ENCODE assay signal across 9 cellular contexts in the genomic region with DNA sequence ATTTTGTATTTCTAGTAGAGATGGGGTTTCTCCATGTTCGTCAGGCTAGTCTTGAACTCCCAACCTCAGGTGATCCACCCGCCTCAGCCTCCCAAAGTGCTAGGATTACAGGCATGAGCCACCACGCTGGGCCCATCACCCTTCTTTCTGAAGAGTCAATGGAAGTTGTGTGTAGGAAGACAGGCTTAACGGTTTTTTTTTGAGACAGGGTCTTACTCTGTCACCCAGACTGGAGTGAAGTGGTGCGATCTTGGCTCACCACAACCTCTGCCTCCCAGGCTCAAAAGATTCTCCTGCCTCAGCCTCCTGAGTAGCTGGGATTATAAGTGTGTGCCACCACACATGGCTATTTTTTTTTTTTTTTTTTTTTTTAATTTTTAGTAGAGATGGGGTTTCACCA. TPM values are rescaled to one million over a fixed set of nuclear protein-coding genes. Genes with fewer than 3 reads are reported as not detected.
A peak's percentile ranks its signal among the peaks of the same experiment; 100 is the strongest.
DNase-seq lines count a peak whose midpoint lies in the region; ATAC-seq and TF ChIP-seq lines count a peak whose summit lies in the region.
"Not testable (repeated sequence)": the region's sequence is repeated elsewhere in the genome, so short reads cannot be mapped to it uniquely, and the experiment has no call there.
"Had no signal": no experiment of that assay in that cellular context is flagged by ENCODE, and none has a peak within 500 bp of the region (broad histone marks: within the 10 kb centered on the region; RNA-seq: fewer than 3 reads in every experiment).

No MANE protein-coding gene starts in this region.

- not testable (repeated sequence) for H3K27me3 Mint-ChIP-seq in activated T-cell treated with anti-CD3 and anti-CD28 coated beads, Interleukin-2, amount 50 U/mL, for 4 hours (ENCODE audit: low read depth)

- not testable (repeated sequence) for BruUV-seq in PC-9 (replicated peaks; lab: Mats Ljungman, UMichigan)

- CTCF ChIA-PET in PC-9 (lab: Charles Lee) = interaction anchor here (0.7 to 0.8 kb wide), 2 partner anchors 10 to 12 kb away, joined by 5 to 11 read pairs; no protein-coding TSS in a partner anchor

- peaks cover 14% of the 10 kb centered on the region for H3K36me3 Mint-ChIP-seq in activated T-cell treated with anti-CD3 and anti-CD28 coated beads, Interleukin-2, amount 50 U/mL, for 4 hours (ENCODE audit: insufficient read depth)

- H3K4me2 ChIP-seq in PC-9 = peak overlapping the region; percentile 99

- peaks cover 43% of the 10 kb centered on the region for H3K4me1 Mint-ChIP-seq in activated T-cell treated with anti-CD3 and anti-CD28 coated beads, Interleukin-2, amount 50 U/mL, for 4 hours (ENCODE audit: low read depth)

- peak overlapping the region; percentile 81; the same call in 1 of the 2 replicates for H3K9ac ChIP-seq in ES-I3 (ENCODE audit: low read depth, low read length)
- peak overlapping the region; percentile 68 to 99 for H3K9ac ChIP-seq in mucosa of rectum (ENCODE audit: low read depth in 1 of 2, low read length in 2 of 2)

- H3K27me3 ChIP-seq in PC-9 (ENCODE audit: insufficient read depth, low read depth); mucosa of rectum (ENCODE audit: control insufficient read depth in 2 of 2, insufficient read depth in 2 of 2, low read length in 2 of 2); uterus: not testable (repeated sequence)

- H3K4me3 ChIP-seq in PC-9 (peak overlapping the region; percentile 100), cardiac fibroblast (replicated peaks in 1 of 2; ENCODE audit: low read depth in 2 of 2, low read length in 2 of 2) (peak overlapping the region; percentile 74 to 100), foreskin fibroblast (ENCODE audit: low read depth in 1 of 2, low read length in 2 of 2) (peak overlapping the region; percentile 88 to 96), mucosa of rectum (ENCODE audit: low read length in 2 of 2) (peak overlapping the region; percentile 97 to 98), skeletal muscle cell (ENCODE audit: low read depth, low read length) (peak overlapping the region; percentile 100), uterus (peak overlapping the region; percentile 82 to 96)

- ATAC-seq in activated T-cell treated with anti-CD3 and anti-CD28 coated beads, Interleukin-2, amount 50 U/mL, for 4 hours = not testable (repeated sequence)

- H3K4me3 Mint-ChIP-seq in activated T-cell treated with anti-CD3 and anti-CD28 coated beads, Interleukin-2, amount 50 U/mL, for 4 hours = peak overlapping the region; percentile 92

- not testable (repeated sequence) for H2AFZ ChIP-seq in PC-9

- peaks cover 51% of the 10 kb centered on the region for H4K20me1 ChIP-seq in PC-9 (ENCODE audit: insufficient read depth)

- H3K27ac ChIP-seq in PC-9 (peak overlapping the region; percentile 69), mucosa of rectum (ENCODE audit: low read depth in 2 of 2, low read length in 2 of 2) (peak overlapping the region; percentile 99), uterus (peak overlapping the region; percentile 97 to 99)

- peaks cover 72% of the 10 kb centered on the region for H3K79me2 ChIP-seq in PC-9 (ENCODE audit: low read depth)

- intact Hi-C loops in PC-9 (cut with micrococcal nuclease; ENCODE audit: unreplicated experiment); uterus (cut with DNase I; ENCODE audit: low total_unique reads): not testable (repeated sequence)

- DNase-seq in PC-9; activated T-cell treated with anti-CD3 and anti-CD28 coated beads, Interleukin-2, amount 50 U/mL, for 4 hours; cardiac fibroblast (ENCODE audit: low read depth in 2 of 2); skeletal muscle cell (ENCODE audit: low read depth); uterus: not testable (repeated sequence)
- DNase-seq in foreskin fibroblast = peak in 1 of 2 donors; percentile 8

- not testable (repeated sequence) for TF ChIP-seq CTCF in PC-9 (conservative IDR thresholded peaks at IDR 0.05); cardiac fibroblast (IDR thresholded peaks at IDR 0.05; ENCODE audit: low read depth, low read length); foreskin fibroblast (IDR thresholded peaks at IDR 0.05; ENCODE audit: low read depth, low read length); uterus (IDR thresholded peaks at IDR 0.05)

- not testable (repeated sequence) for TF ChIP-seq POLR2A in uterus (IDR thresholded peaks at IDR 0.05)

- POLR2A ChIA-PET in PC-9 (lab: Charles Lee; ENCODE audit: unreplicated experiment) = interaction anchor here (2.9 kb wide), 1 partner anchor 10 kb away, joined by 21 read pairs; no protein-coding TSS in a partner anchor

- H3F3A ChIP-seq in PC-9 (ENCODE audit: insufficient read depth, low read depth) = peaks cover 49% of the 10 kb centered on the region

- not testable (repeated sequence) for H3K9me2 ChIP-seq in PC-9 (ENCODE audit: insufficient read depth)

- not testable (repeated sequence) for H3K9me3 Mint-ChIP-seq in activated T-cell treated with anti-CD3 and anti-CD28 coated beads, Interleukin-2, amount 50 U/mL, for 4 hours

- not testable (repeated sequence) for H3K36me3 ChIP-seq in ES-I3 (ENCODE audit: insufficient read depth, low read length); mucosa of rectum (ENCODE audit: control insufficient read depth in 2 of 2, insufficient read depth in 2 of 2, low read length in 2 of 2); uterus
- H3K36me3 ChIP-seq in PC-9 (ENCODE audit: low read depth) = peaks cover 16% of the 10 kb centered on the region; the same call in 1 of the 2 replicates

- not testable (repeated sequence) for H3K9me3 ChIP-seq in ES-I3 (ENCODE audit: control insufficient read depth, insufficient read depth, low read length); PC-9 (ENCODE audit: insufficient read depth, low read depth); mucosa of rectum (ENCODE audit: control insufficient read depth in 2 of 2, low read length in 2 of 2); uterus

- H3K4me1 ChIP-seq in ES-I3 (ENCODE audit: insufficient read depth, low read length) = peaks cover 35% of the 10 kb centered on the region
- peaks cover 75% of the 10 kb centered on the region for H3K4me1 ChIP-seq in PC-9 (replicated peaks; ENCODE audit: insufficient read depth)
- H3K4me1 ChIP-seq in mucosa of rectum (ENCODE audit: control insufficient read depth in 2 of 2, insufficient read depth in 2 of 2, low read length in 2 of 2) = peaks cover 41 to 53% of the 10 kb centered on the region in 2 donors
- peaks cover 11 to 34% of the 10 kb centered on the region in 2 donors for H3K4me1 ChIP-seq in uterus

RNA-seq across cellular contexts. Expression of a gene that starts 2.2 kb away (rescaled TPM):
- total RNA-seq in PC-9 (2021) = 569 and 580 TPM in 2 replicates
- 100 to 1,000 TPM; 113 to 162 (median 124) TPM for total RNA-seq in activated T-cell treated with anti-CD3 and anti-CD28 coated beads, Interleukin-2, amount 50 U/mL, for 4 hours
- total RNA-seq in uterus = 100 to 1,000 TPM; 245 to 533 (median 373) TPM

RNA-seq across cellular contexts. Expression of a gene that starts 34.5 kb away (rescaled TPM):
- total RNA-seq in PC-9 (2021) (6.6 and 7.2 TPM in 2 replicates), uterus (10 to 100 TPM in 1 of 4 donors, 1 to 10 TPM in 1, under 1 TPM in 2; 0.29 to 13.3 (median 2.0) TPM)
- under 1 TPM; 0.50 to 0.66 (median 0.57) TPM for total RNA-seq in activated T-cell treated with anti-CD3 and anti-CD28 coated beads, Interleukin-2, amount 50 U/mL, for 4 hours

RNA-seq across cellular contexts. Expression of a gene that starts 36.7 kb away (rescaled TPM):
- total RNA-seq in PC-9 (2021) = 16.2 and 19.1 TPM in 2 replicates
- 10 to 100 TPM; 31.7 to 51.5 (median 37.1) TPM for total RNA-seq in activated T-cell treated with anti-CD3 and anti-CD28 coated beads, Interleukin-2, amount 50 U/mL, for 4 hours
- total RNA-seq in uterus = 1 to 10 TPM in 3 of 4 donors, not detected in 1; 3.1 to 8.2 (median 4.1) TPM

RNA-seq across cellular contexts. Expression of a gene that starts 55.8 kb away (rescaled TPM):
- total RNA-seq in PC-9 (2021) (129 and 194 TPM in 2 replicates), uterus (1 to 10 TPM in 2 of 4 donors, not detected in 2; 5.0 to 5.5 TPM)
- under 1 TPM; 0.61 to 0.79 (median 0.63) TPM for total RNA-seq in activated T-cell treated with anti-CD3 and anti-CD28 coated beads, Interleukin-2, amount 50 U/mL, for 4 hours
- total RNA-seq: Right ventricle myocardium inferior had no signal
